29 cellular contexts compared by ENCODE assay signal in genomic region chr13:27745301-27745700, GRCh38. TPM values are rescaled to one million over a fixed set of nuclear protein-coding genes. Genes with fewer than 3 reads are reported as not detected.
DNase-seq lines count a peak whose midpoint lies in the region; ATAC-seq and TF ChIP-seq lines count a peak whose summit lies in the region.
"Had no signal": no experiment of that assay in that cellular context is flagged by ENCODE, and none has a peak within 500 bp of the region (broad histone marks: within the 10 kb centered on the region; RNA-seq: fewer than 3 reads in every experiment).

No MANE protein-coding gene starts in this region.

- no peaks in the 10 kb centered on the region for H3F3A ChIP-seq in MM.1S (ENCODE audit: insufficient read depth, low read length)

- H3K79me2 ChIP-seq in MM.1S (ENCODE audit: low read length) = no peaks in the 10 kb centered on the region

- peak; percentile 74 for ATAC-seq in WTC11
- ATAC-seq: HepG2, Right ventricle myocardium inferior, SK-N-SH treated with all-trans-retinoic acid at 6 μM for 48 hours had no signal

- peak overlapping the region in 8 of 11 experiments; percentile 33 to 75 (median 70); a peak in 16 of 22 replicates for H3K4me2 ChIP-seq in BLaER1 treated with 17β-estradiol and CSF1 and Interleukin-3, amounts not matched to agents 10 nM and 100 nM
- H3K4me2 ChIP-seq in MM.1S (ENCODE audit: low read depth, low read length) = no peak overlapping the region
- H3K4me2 ChIP-seq: PC-9 had no signal

- H2AFZ ChIP-seq in neuron (ENCODE audit: low read depth, low read length) (no peak overlapping the region), MM.1S (ENCODE audit: low read length) (no peak overlapping the region)
- H2AFZ ChIP-seq: PC-9 had no signal

- peaks cover 15% of the 10 kb centered on the region for H3K27me3 Mint-ChIP-seq in WTC11 (ENCODE audit: low read depth)

- peak overlapping the region; percentile 46 for H3K4me3 Mint-ChIP-seq in WTC11
- H3K4me3 Mint-ChIP-seq: CD4-positive, CD25-positive, alpha-beta regulatory T cell had no signal

- CTCF ChIA-PET in WTC11 (lab: Charles Lee) = interaction anchor here (1.0 to 1.6 kb wide), 5 partner anchors 25 to 383 kb away, joined by 3 to 8 read pairs (median 4); no protein-coding TSS in a partner anchor

- H3K27ac Mint-ChIP-seq in WTC11 = peak overlapping the region; percentile 97
- H3K27ac Mint-ChIP-seq: CD4-positive, CD25-positive, alpha-beta regulatory T cell had no signal

- POLR2A ChIA-PET in WTC11 (lab: Charles Lee) = no interaction called here

- peaks cover 7% of the 10 kb centered on the region for H3K36me3 Mint-ChIP-seq in WTC11
- H3K36me3 Mint-ChIP-seq: CD4-positive, CD25-positive, alpha-beta regulatory T cell had no signal

- TF ChIP-seq CTCF in WTC11 (IDR thresholded peaks at IDR 0.05) (no peak), MM.1S (IDR thresholded peaks at IDR 0.05; ENCODE audit: low read length) (no peak)

- peaks cover 22% of the 10 kb centered on the region for H3K9me3 Mint-ChIP-seq in WTC11

- no peak overlapping the region for H3K9ac ChIP-seq in BLaER1 treated with 17β-estradiol and CSF1 and Interleukin-3, amounts not matched to agents 10 nM and 100 nM
- peak overlapping the region; percentile 37 for H3K9ac ChIP-seq in iPS-15b (ENCODE audit: low read depth, low read length)
- no peak overlapping the region for H3K9ac ChIP-seq in MM.1S (ENCODE audit: low read length)

- H3K9me3 ChIP-seq in BLaER1 treated with 17β-estradiol and CSF1 and Interleukin-3, amounts not matched to agents 10 nM and 100 nM (replicated peaks in 1 of 11) = peaks cover 0 to 23% (median 11%) of the 10 kb centered on the region in 11 experiments; a peak in 12 of 22 replicates
- no peaks in the 10 kb centered on the region for H3K9me3 ChIP-seq in iPS-15b (ENCODE audit: control insufficient read depth, insufficient read depth, low read length)
- H3K9me3 ChIP-seq in neuron (ENCODE audit: low read length) = no peaks in the 10 kb centered on the region
- no peaks in the 10 kb centered on the region for H3K9me3 ChIP-seq in MM.1S (replicated peaks; ENCODE audit: insufficient read depth, low read length)
- H3K9me3 ChIP-seq: BE2C, SJCRH30 had no signal

- no peak overlapping the region for H3K27ac ChIP-seq in BLaER1 treated with 17β-estradiol and CSF1 and Interleukin-3, amounts not matched to agents 10 nM and 100 nM
- no peak overlapping the region for H3K27ac ChIP-seq in MM.1S (ENCODE audit: low read length)
- H3K27ac ChIP-seq: PC-9, SJCRH30 had no signal

- H3K4me1 Mint-ChIP-seq in WTC11 = peaks cover 39% of the 10 kb centered on the region

- H3K27me3 ChIP-seq in BLaER1 treated with 17β-estradiol and CSF1 and Interleukin-3, amounts not matched to agents 10 nM and 100 nM = peaks cover 0 to 11% (median 0%) of the 10 kb centered on the region in 11 experiments; a peak in 4 of 22 replicates
- H3K27me3 ChIP-seq in iPS-15b (ENCODE audit: control insufficient read depth, insufficient read depth, low read length) (no peaks in the 10 kb centered on the region), neuron (ENCODE audit: insufficient read depth, low read length) (no peaks in the 10 kb centered on the region), MM.1S (replicated peaks; ENCODE audit: insufficient read depth, low read length) (no peaks in the 10 kb centered on the region)

- H3K36me3 ChIP-seq in BLaER1 treated with 17β-estradiol and CSF1 and Interleukin-3, amounts not matched to agents 10 nM and 100 nM = no peaks in the 10 kb centered on the region
- H3K36me3 ChIP-seq in iPS-15b (ENCODE audit: control insufficient read depth, insufficient read depth, low read length) (no peaks in the 10 kb centered on the region), neuron (ENCODE audit: insufficient read depth, low read length) (no peaks in the 10 kb centered on the region), MM.1S (replicated peaks; ENCODE audit: insufficient read depth, low read length) (no peaks in the 10 kb centered on the region)
- H3K36me3 ChIP-seq: BE2C, SJCRH30 had no signal

- no peaks in the 10 kb centered on the region for H4K20me1 ChIP-seq in BLaER1 treated with 17β-estradiol and CSF1 and Interleukin-3, amounts not matched to agents 10 nM and 100 nM
- no peaks in the 10 kb centered on the region for H4K20me1 ChIP-seq in MM.1S (ENCODE audit: insufficient read depth, low read length)

- H3K4me1 ChIP-seq in BLaER1 treated with 17β-estradiol and CSF1 and Interleukin-3, amounts not matched to agents 10 nM and 100 nM = peaks cover 0 to 43% (median 32%) of the 10 kb centered on the region in 10 experiments; a peak in 16 of 20 replicates
- H3K4me1 ChIP-seq in iPS-15b (ENCODE audit: control insufficient read depth, insufficient read depth, low read length) (peaks cover 15% of the 10 kb centered on the region), neuron (ENCODE audit: insufficient read depth, low read length) (peaks cover 21% of the 10 kb centered on the region), MM.1S (ENCODE audit: low read length) (no peaks in the 10 kb centered on the region)
- H3K4me1 ChIP-seq: BE2C, SJCRH30 had no signal

- H3K9me2 ChIP-seq in MM.1S (replicated peaks; ENCODE audit: insufficient read depth, low read length) = no peaks in the 10 kb centered on the region

- no peak for DNase-seq in WTC11 (ENCODE audit: low spot score)
- no peak for DNase-seq in NCI-H510A (lab: John Stamatoyannopoulos, UW)
- DNase-seq in MM.1S = no peak
- no peak for DNase-seq in glomerular visceral epithelial cell (ENCODE audit: extremely low spot score)
- DNase-seq in iPS-NIHi7 (ENCODE audit: extremely low spot score) = no peak
- DNase-seq: 8988T; ACHN; BE2C; CD4-positive, CD25-positive, alpha-beta regulatory T cell; DMS153; DND-41; Karpas-422; MV-4-11; NCI-H1105; NCI-H1436 treated with DMSO at 0.1 percent for 48 hours; NCI-H187 treated with DMSO at 0.1 percent for 48 hours; NCI-H2107; NCI-H446; NCI-H82; NK-92 treated with Interleukin-12 subunit alpha and Interleukin-12 subunit beta, amount 100 ng/mL, for 24 hours; PC-9; SJCRH30 had no signal

- H3K4me3 ChIP-seq in BLaER1 treated with 17β-estradiol and CSF1 and Interleukin-3, amounts not matched to agents 10 nM and 100 nM = no peak overlapping the region
- H3K4me3 ChIP-seq in iPS-15b (ENCODE audit: low read depth, low read length) = no peak overlapping the region
- peak overlapping the region; percentile 6 for H3K4me3 ChIP-seq in neuron (ENCODE audit: low read length)
- no peak overlapping the region for H3K4me3 ChIP-seq in MM.1S (ENCODE audit: low read length)
- H3K4me3 ChIP-seq: PC-9, SJCRH30 had no signal

TF ChIP-seq in WTC11, 78 proteins besides CTCF, POLR2A, EP300 and RAD21 (continues in another document):
- no peak for TF ChIP-seq ZSCAN18 (CRISPR knock-in tag; IDR thresholded peaks at IDR 0.05)
- no peak for TF ChIP-seq HMGA2 (CRISPR knock-in tag; IDR thresholded peaks at IDR 0.05)
- TF ChIP-seq RELA (CRISPR knock-in tag; IDR thresholded peaks at IDR 0.05; ENCODE audit: borderline replicate concordance) = no peak
- no peak for TF ChIP-seq IRF1 (CRISPR knock-in tag; IDR thresholded peaks at IDR 0.05)
- TF ChIP-seq MXD4 (CRISPR knock-in tag; IDR thresholded peaks at IDR 0.05; ENCODE audit: borderline replicate concordance) = no peak
- no peak for TF ChIP-seq E2F1 (CRISPR knock-in tag; IDR thresholded peaks at IDR 0.05)
- no peak for TF ChIP-seq ATF3 (CRISPR knock-in tag; conservative IDR thresholded peaks at IDR 0.05)
- TF ChIP-seq TEAD4 (CRISPR knock-in tag; IDR thresholded peaks at IDR 0.05) = no peak
- no peak for TF ChIP-seq CDX4 (CRISPR knock-in tag; IDR thresholded peaks at IDR 0.05; ENCODE audit: borderline replicate concordance)
- no peak for TF ChIP-seq NR1H2 (CRISPR knock-in tag; IDR thresholded peaks at IDR 0.05)
- TF ChIP-seq KAT7 (CRISPR knock-in tag; IDR thresholded peaks at IDR 0.05; ENCODE audit: borderline replicate concordance) = no peak
- TF ChIP-seq ZNF232 (CRISPR knock-in tag; IDR thresholded peaks at IDR 0.05) = no peak
- TF ChIP-seq EMX1 (CRISPR knock-in tag; IDR thresholded peaks at IDR 0.05) = no peak

RNA-seq across cellular contexts. Expression of gene GSX1, which starts 47.0 kb away (rescaled TPM):
- not detected in 3 replicates for total RNA-seq in WTC11 (2021)
- total RNA-seq: CD4-positive, CD25-positive, alpha-beta regulatory T cell; HepG2; PC-9; Right ventricle myocardium inferior; RPMI7951; SJCRH30 had no signal
